ENCODE assay signal across 8 cellular contexts in genomic region chr10:60238408-60239100, GRCh38.
DNase-seq lines count a peak whose midpoint lies in the region; ATAC-seq, FAIRE-seq and TF ChIP-seq lines count a peak whose summit lies in the region.

No MANE protein-coding gene starts in this region.

- H3K9ac ChIP-seq in mesenchymal stem cell (ENCODE audit: low read length) = peak overlapping the region; percentile 63

- H3K9me3 Mint-ChIP-seq in CD14-positive monocyte = peaks cover 0 to 2% (median 0%) of the 10 kb centered on the region in 7 donors

- no peaks in the 10 kb centered on the region for H3K27me3 ChIP-seq in bronchial epithelial cell (ENCODE audit: control insufficient read depth, insufficient read depth, low read length)
- no peaks in the 10 kb centered on the region for H3K27me3 ChIP-seq in mesenchymal stem cell (ENCODE audit: control insufficient read depth in 1 of 2, insufficient read depth in 1 of 2, low read length in 2 of 2)
- H3K27me3 ChIP-seq in gastroesophageal sphincter = no peaks in the 10 kb centered on the region

- H3K4me1 ChIP-seq in mesenchymal stem cell (ENCODE audit: control insufficient read depth, insufficient read depth, low read depth, low read length) (no peaks in the 10 kb centered on the region), gastroesophageal sphincter (peaks cover 0 to 36% (median 0%) of the 10 kb centered on the region in 3 donors)

- H3K36me3 ChIP-seq in bronchial epithelial cell (ENCODE audit: control insufficient read depth, insufficient read depth, low read length) (no peaks in the 10 kb centered on the region), mesenchymal stem cell (ENCODE audit: control insufficient read depth in 1 of 2, insufficient read depth in 2 of 2, low read depth in 1 of 2, low read length in 2 of 2) (no peaks in the 10 kb centered on the region), gastroesophageal sphincter (no peaks in the 10 kb centered on the region)

- ATAC-seq in HG02642 (IDR thresholded peaks at IDR 0.05; ENCODE audit: poor library complexity, unreplicated experiment) = peak; percentile 53
- no peak for ATAC-seq in gastroesophageal sphincter

- H4K91ac ChIP-seq in mesenchymal stem cell (ENCODE audit: low read length) = no peak overlapping the region

- H3K23ac ChIP-seq in mesenchymal stem cell (ENCODE audit: low read length in 2 of 2) = no peak overlapping the region

- H3K18ac ChIP-seq in mesenchymal stem cell (ENCODE audit: low read depth in 1 of 2, low read length in 2 of 2) = peak overlapping the region in 1 of 2 experiments; percentile 48

- in situ Hi-C loops in GM13976 (cut with MboI; ENCODE audit: low sequenced_read_pairs, unreplicated experiment) = loop anchor here (10.0 kb wide), 1 partner anchor 196 kb away; no protein-coding TSS in a partner anchor

- H2BK5ac ChIP-seq in mesenchymal stem cell (ENCODE audit: low read depth, low read length, poor library complexity, severe bottlenecking) = no peak overlapping the region

- no peak overlapping the region for H2BK12ac ChIP-seq in mesenchymal stem cell (ENCODE audit: low read length in 2 of 2)

- no peak overlapping the region for H3K4me2 ChIP-seq in mesenchymal stem cell (ENCODE audit: low read length, poor library complexity, severe bottlenecking)

- no peak for FAIRE-seq in bronchial epithelial cell (lab: Jason Lieb, UNC)

- no peak overlapping the region for H2AK5ac ChIP-seq in mesenchymal stem cell (ENCODE audit: low read length, severe bottlenecking)

- peaks cover 0 to 3% (median 0%) of the 10 kb centered on the region in 3 donors for H3K27me3 Mint-ChIP-seq in CD14-positive monocyte (ENCODE audit: low read depth in 3 of 3)

- no peak overlapping the region for H3K4me3 Mint-ChIP-seq in CD14-positive monocyte

- peak overlapping the region in 1 of 2 experiments; percentile 30 for H3K4ac ChIP-seq in mesenchymal stem cell (ENCODE audit: low read depth in 1 of 2, low read length in 2 of 2)

- H4K8ac ChIP-seq in mesenchymal stem cell (ENCODE audit: low read length) = no peak overlapping the region

- H3K27ac Mint-ChIP-seq in CD14-positive monocyte = peak overlapping the region in 5 of 7 donors; percentile 22 to 83 (median 75)

- H3K4me1 Mint-ChIP-seq in CD14-positive monocyte = peaks cover 43% of the 10 kb centered on the region

- no peak for TF ChIP-seq CTCF in CD14-positive monocyte (IDR thresholded peaks at IDR 0.05)
- TF ChIP-seq CTCF in GM13976 (IDR thresholded peaks at IDR 0.05; ENCODE audit: borderline replicate concordance, control extremely low read depth, extremely low read depth, insufficient read depth, missing control alignments) = peak; percentile 30
- peak; percentile 63 for TF ChIP-seq CTCF in bronchial epithelial cell (IDR thresholded peaks at IDR 0.05; ENCODE audit: insufficient read depth, low read length, severe bottlenecking)
- TF ChIP-seq CTCF in gastroesophageal sphincter (IDR thresholded peaks at IDR 0.05) = peak in 2 of 4 experiments; percentile 10 to 17

- peaks cover 3% of the 10 kb centered on the region for H3K79me1 ChIP-seq in mesenchymal stem cell (replicated peaks; ENCODE audit: low read length, poor library complexity, severe bottlenecking)

- H3K27ac ChIP-seq in mesenchymal stem cell (ENCODE audit: low read length, poor library complexity, severe bottlenecking) (no peak overlapping the region), gastroesophageal sphincter (peak overlapping the region in 1 of 4 donors; percentile 39)

- no peak for TF ChIP-seq POLR2A in gastroesophageal sphincter (IDR thresholded peaks at IDR 0.05)

- H3K14ac ChIP-seq in mesenchymal stem cell (ENCODE audit: low read length in 2 of 2) = peak overlapping the region in 1 of 2 experiments; percentile 92

- no peaks in the 10 kb centered on the region for H3K36me3 Mint-ChIP-seq in CD14-positive monocyte

- DNase-seq in CD14-positive monocyte (ENCODE audit: low spot score) (no peak), GM13976 (ENCODE audit: low spot score) (peak; percentile 37), NAMALWA (ENCODE audit: low spot score) (peak; percentile 75), bronchial epithelial cell (ENCODE audit: low read depth) (peak; percentile 45), mesenchymal stem cell (peak; percentile 18), globus pallidus (ENCODE audit: low spot score) (no peak)

- H3K4me3 ChIP-seq in bronchial epithelial cell (ENCODE audit: low read depth, low read length) = no peak overlapping the region
- peak overlapping the region in 1 of 2 experiments; percentile 65 for H3K4me3 ChIP-seq in mesenchymal stem cell (ENCODE audit: insufficient read depth in 1 of 2, low read depth in 1 of 2, low read length in 2 of 2)
- no peak overlapping the region for H3K4me3 ChIP-seq in gastroesophageal sphincter

- intact Hi-C loops in CD14-positive monocyte (cut with micrococcal nuclease) = loop anchor here in 1 of 2 donors (10.0 kb wide), 1 partner anchor 46 kb away; no protein-coding TSS in a partner anchor

- H2BK15ac ChIP-seq in mesenchymal stem cell (ENCODE audit: low read depth, poor library complexity, severe bottlenecking) = no peak overlapping the region

- no peak overlapping the region for H2BK120ac ChIP-seq in mesenchymal stem cell (ENCODE audit: low read depth, low read length)

- H3K9me3 ChIP-seq in mesenchymal stem cell (ENCODE audit: control insufficient read depth, low read length) (no peaks in the 10 kb centered on the region), gastroesophageal sphincter (no peaks in the 10 kb centered on the region)

- TF ChIP-seq EP300 in gastroesophageal sphincter (IDR thresholded peaks at IDR 0.05) = no peak

- H2AFZ ChIP-seq in mesenchymal stem cell (ENCODE audit: low read depth, low read length) = no peak overlapping the region

Comparison
In these comparisons a context has a peak if more than half of its experiments do, and no peak if none do; other contexts are left out.
1. DNase-seq: peak in GM13976 (single experiment), NAMALWA (single experiment), bronchial epithelial cell (single experiment) and mesenchymal stem cell (single experiment); none in CD14-positive monocyte (single experiment) and globus pallidus (single experiment).